Comparison of ENCODE assay signal across 8 cellular contexts in the genomic region with DNA sequence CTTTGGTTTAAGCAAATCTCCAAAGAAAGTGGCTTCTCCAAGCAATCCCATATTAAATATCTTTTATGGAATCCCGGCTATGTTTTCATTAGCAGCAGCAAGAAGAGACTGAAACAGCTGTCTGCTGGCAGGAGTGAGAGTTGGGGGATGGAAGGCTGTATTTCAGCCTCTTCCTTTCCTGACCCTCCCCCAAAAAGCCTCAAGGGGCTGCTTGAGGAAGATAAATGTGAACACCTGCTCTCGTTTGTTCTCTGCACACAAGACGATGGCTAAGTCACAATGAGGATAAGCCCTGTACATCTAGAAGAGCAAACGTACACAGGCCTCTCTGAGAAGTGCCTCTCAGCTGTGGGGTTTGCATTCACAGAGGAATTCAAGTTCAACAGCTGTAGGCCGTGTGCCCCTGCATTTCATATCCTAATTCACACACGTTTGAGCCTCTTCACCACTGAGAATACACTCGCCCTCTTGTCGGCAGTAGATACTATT. TPM values are rescaled to one million over a fixed set of nuclear protein-coding genes. Genes with fewer than 3 reads are reported as not detected.
A peak's percentile ranks its signal among the peaks of the same experiment; 100 is the strongest.
DNase-seq lines count a peak whose midpoint lies in the region; ATAC-seq and TF ChIP-seq lines count a peak whose summit lies in the region.

No MANE protein-coding gene starts in this region.

- H3K4me3 Mint-ChIP-seq in activated T-helper 2 cell treated with anti-CD3 and anti-CD28 coated beads, Interferon-gamma antibody, Interleukin-2, Interleukin-4, amounts not matched to agents 10 μg/mL and 5 μg/mL and 100 μg/mL, durations not matched to agents 14 hours and 24 hours and 36 hours (ENCODE audit: low read depth): no peak overlapping the region
- no peak overlapping the region for H3K4me3 Mint-ChIP-seq in MCF 10A (ENCODE audit: unreplicated experiment)

- H3K36me3 ChIP-seq in right atrium auricular region (no peaks in the 10 kb centered on the region), vagina (no peaks in the 10 kb centered on the region)

- intact Hi-C loops in left ventricle myocardium superior (cut with micrococcal nuclease): no loop called here
- intact Hi-C loops in activated T-helper 2 cell treated with anti-CD3 and anti-CD28 coated beads, Interferon-gamma antibody, Interleukin-2, Interleukin-4, amounts not matched to agents 10 μg/mL and 5 μg/mL and 100 μg/mL, durations not matched to agents 14 hours and 24 hours and 36 hours (cut with micrococcal nuclease): loop anchor here (1.0 kb wide), 1 partner anchor 8 kb away; no protein-coding TSS in a partner anchor
- intact Hi-C loops in MCF 10A (cut with micrococcal nuclease): no loop called here
- intact Hi-C loops in vagina (cut with DNase I): no loop called here

- H3K36me3 Mint-ChIP-seq in activated T-helper 2 cell treated with anti-CD3 and anti-CD28 coated beads, Interferon-gamma antibody, Interleukin-2, Interleukin-4, amounts not matched to agents 10 μg/mL and 5 μg/mL and 100 μg/mL, durations not matched to agents 14 hours and 24 hours and 36 hours (ENCODE audit: low read depth): peaks cover 34% of the 10 kb centered on the region
- peaks cover 4% of the 10 kb centered on the region for H3K36me3 Mint-ChIP-seq in MCF 10A (ENCODE audit: insufficient read depth, unreplicated experiment)

- no peak overlapping the region for H3K4me3 ChIP-seq in right atrium auricular region
- no peak overlapping the region for H3K4me3 ChIP-seq in vagina

- H3K27ac Mint-ChIP-seq in activated T-helper 2 cell treated with anti-CD3 and anti-CD28 coated beads, Interferon-gamma antibody, Interleukin-2, Interleukin-4, amounts not matched to agents 10 μg/mL and 5 μg/mL and 100 μg/mL, durations not matched to agents 14 hours and 24 hours and 36 hours: peak overlapping the region; percentile 24
- no peak overlapping the region for H3K27ac Mint-ChIP-seq in MCF 10A (ENCODE audit: low read depth, unreplicated experiment)

- no peak for TF ChIP-seq CTCF in right atrium auricular region (IDR thresholded peaks at IDR 0.05)
- no peak for TF ChIP-seq CTCF in MCF 10A (IDR thresholded peaks at IDR 0.05; ENCODE audit: unreplicated experiment)
- no peak for TF ChIP-seq CTCF in vagina (IDR thresholded peaks at IDR 0.05)

- no peaks in the 10 kb centered on the region for H3K27me3 Mint-ChIP-seq in activated T-helper 2 cell treated with anti-CD3 and anti-CD28 coated beads, Interferon-gamma antibody, Interleukin-2, Interleukin-4, amounts not matched to agents 10 μg/mL and 5 μg/mL and 100 μg/mL, durations not matched to agents 14 hours and 24 hours and 36 hours (ENCODE audit: low read depth)
- no peaks in the 10 kb centered on the region for H3K27me3 Mint-ChIP-seq in MCF 10A (ENCODE audit: insufficient read depth, unreplicated experiment)

- POLR2A ChIA-PET in MCF 10A (lab: Yijun Ruan, JAX): no interaction called here

- no peaks in the 10 kb centered on the region for H3K9me3 Mint-ChIP-seq in activated T-helper 2 cell treated with anti-CD3 and anti-CD28 coated beads, Interferon-gamma antibody, Interleukin-2, Interleukin-4, amounts not matched to agents 10 μg/mL and 5 μg/mL and 100 μg/mL, durations not matched to agents 14 hours and 24 hours and 36 hours
- H3K9me3 Mint-ChIP-seq in MCF 10A (ENCODE audit: unreplicated experiment): no peaks in the 10 kb centered on the region

- H3K27ac ChIP-seq in right atrium auricular region (no peak overlapping the region), vagina (no peak overlapping the region)

- H3K4me1 ChIP-seq in right atrium auricular region (peaks cover 0 to 13% of the 10 kb centered on the region in 2 donors), vagina (no peaks in the 10 kb centered on the region)

- BruUV-seq in MCF 10A (replicated peaks; lab: Mats Ljungman, UMichigan): no TSS peak

- H3K4me1 Mint-ChIP-seq in activated T-helper 2 cell treated with anti-CD3 and anti-CD28 coated beads, Interferon-gamma antibody, Interleukin-2, Interleukin-4, amounts not matched to agents 10 μg/mL and 5 μg/mL and 100 μg/mL, durations not matched to agents 14 hours and 24 hours and 36 hours (ENCODE audit: low read depth): peaks cover 50% of the 10 kb centered on the region
- H3K4me1 Mint-ChIP-seq in MCF 10A (ENCODE audit: insufficient read depth, unreplicated experiment): no peaks in the 10 kb centered on the region

- H3K9me3 ChIP-seq in right atrium auricular region (no peaks in the 10 kb centered on the region), vagina (no peaks in the 10 kb centered on the region)

- no peak for TF ChIP-seq POLR2A in vagina (IDR thresholded peaks at IDR 0.05)

- CTCF ChIA-PET in MCF 10A (lab: Yijun Ruan, JAX): interaction anchor here (1.5 kb wide), 1 partner anchor 15 kb away, joined by 4 read pairs; no protein-coding TSS in a partner anchor

- H3K27me3 ChIP-seq in right atrium auricular region (no peaks in the 10 kb centered on the region), vagina (no peaks in the 10 kb centered on the region)

- peak; percentile 34 for ATAC-seq in left ventricle myocardium superior
- ATAC-seq in HG03439 (IDR thresholded peaks at IDR 0.05; ENCODE audit: unreplicated experiment): no peak

- DNase-seq in left ventricle myocardium superior: no peak
- no peak for DNase-seq in right atrium auricular region (ENCODE audit: low spot score)
- peak; percentile 84 for DNase-seq in NCI-H1092 (lab: John Stamatoyannopoulos, UW)
- no peak for DNase-seq in activated T-helper 2 cell treated with anti-CD3 and anti-CD28 coated beads, Interferon-gamma antibody, Interleukin-2, Interleukin-4, amounts not matched to agents 10 μg/mL and 5 μg/mL and 100 μg/mL, durations not matched to agents 14 hours and 24 hours and 36 hours (ENCODE audit: low spot score)
- DNase-seq in H4 (ENCODE audit: low spot score): no peak
- no peak for DNase-seq in MCF 10A (ENCODE audit: unreplicated experiment)
- DNase-seq in vagina (ENCODE audit: extremely low spot score in 2 of 2): no peak

RNA-seq across cellular contexts. Expression of a gene that starts 16.3 kb away (rescaled TPM):
- 3.6 TPM for total RNA-seq in left ventricle myocardium superior
- total RNA-seq in right atrium auricular region: 1 to 10 TPM; 2.4 to 7.3 TPM
- 8.5 and 9.4 TPM in 2 replicates for total RNA-seq in activated T-helper 2 cell treated with anti-CD3 and anti-CD28 coated beads, Interferon-gamma antibody, Interleukin-2, Interleukin-4, amounts not matched to agents 10 μg/mL and 5 μg/mL and 100 μg/mL, durations not matched to agents 14 hours and 24 hours and 36 hours
- total RNA-seq in H4 (2014; rRNA removed; shearing (Covaris generic)): not detected in 2 replicates
- total RNA-seq in MCF 10A (2022): 3.5 and 4.9 TPM in 2 replicates
- total RNA-seq in vagina: 19.4 TPM
